Comparison of ENCODE assay signal across 22 cellular contexts in the genomic region with DNA sequence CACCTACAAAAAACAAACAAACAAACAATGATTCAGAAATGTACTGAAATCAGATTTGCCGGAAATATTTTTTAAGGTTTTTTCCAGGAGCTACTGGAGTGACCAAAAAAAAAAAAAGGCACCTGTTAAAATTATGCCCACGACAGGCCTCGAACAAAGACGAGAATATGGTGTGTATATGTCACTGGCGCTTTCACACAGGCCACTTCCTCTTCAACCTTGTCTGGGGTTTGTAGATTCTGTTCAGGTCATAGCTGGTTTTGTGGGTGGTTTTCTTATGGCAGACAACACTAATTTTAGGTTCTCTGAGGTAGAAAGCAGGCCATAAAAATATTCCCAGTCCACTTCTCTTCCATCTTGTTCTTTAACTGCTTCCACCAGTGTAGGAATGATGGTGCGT. TPM values are rescaled to one million over a fixed set of nuclear protein-coding genes. Genes with fewer than 3 reads are reported as not detected.
DNase-seq lines count a peak whose midpoint lies in the region; ATAC-seq and TF ChIP-seq lines count a peak whose summit lies in the region.
"Had no signal": no experiment of that assay in that cellular context is flagged by ENCODE, and none has a peak within 500 bp of the region (broad histone marks: within the 10 kb centered on the region; RNA-seq: fewer than 3 reads in every experiment).

No MANE protein-coding gene starts in this region.

- CTCF ChIA-PET in activated CD8-positive, alpha-beta T cell treated with anti-CD3 and anti-CD28 coated beads for 36 hours (lab: Charles Lee) = interaction anchor here (0.9 to 5.0 kb wide), 6 partner anchors 8 to 187 kb away, joined by 3 to 33 read pairs (median 3); a partner anchor contains a TSS

- no peak for TF ChIP-seq POLR2A in esophagus muscularis mucosa (IDR thresholded peaks at IDR 0.05; ENCODE audit: low read depth)

- POLR2A ChIA-PET in activated CD8-positive, alpha-beta T cell treated with anti-CD3 and anti-CD28 coated beads for 36 hours (lab: Charles Lee) = interaction anchor here (0.7 to 1.7 kb wide), 3 partner anchors 8 to 571 kb away, joined by 3 read pairs; a partner anchor contains a TSS

- no peak for ATAC-seq in activated naive CD4-positive, alpha-beta T cell treated with anti-CD3 and anti-CD28 coated beads, Interleukin-2, amount 50 U/mL, for 72 hours
- peak; percentile 34 for ATAC-seq in activated CD8-positive, alpha-beta T cell treated with anti-CD3 and anti-CD28 coated beads for 36 hours
- ATAC-seq in natural killer cell = peak; percentile 58 to 72 (median 72)
- ATAC-seq: PC-3 had no signal

- H3K4me1 ChIP-seq in esophagus muscularis mucosa = peaks cover 2 to 18% (median 11%) of the 10 kb centered on the region in 4 donors

- H3K9me3 ChIP-seq in esophagus muscularis mucosa = no peaks in the 10 kb centered on the region
- H3K9me3 ChIP-seq: SK-N-SH had no signal

- peaks cover 16 to 64% (median 39%) of the 10 kb centered on the region in 4 donors for H3K36me3 ChIP-seq in esophagus muscularis mucosa

- no peaks in the 10 kb centered on the region for H3K9me3 Mint-ChIP-seq in activated naive CD4-positive, alpha-beta T cell treated with anti-CD3 and anti-CD28 coated beads, Interleukin-2, amount 50 U/mL, for 72 hours
- H3K9me3 Mint-ChIP-seq in activated CD8-positive, alpha-beta T cell treated with anti-CD3 and anti-CD28 coated beads for 36 hours = no peaks in the 10 kb centered on the region
- H3K9me3 Mint-ChIP-seq in natural killer cell = no peaks in the 10 kb centered on the region

- 91% methylated on average over 6 of the region's 6 CpGs for whole genome bisulfite sequencing in esophagus muscularis mucosa

- H3K36me3 Mint-ChIP-seq in activated naive CD4-positive, alpha-beta T cell treated with anti-CD3 and anti-CD28 coated beads, Interleukin-2, amount 50 U/mL, for 72 hours = peaks cover 5 to 19% of the 10 kb centered on the region in 2 donors
- peaks cover 27% of the 10 kb centered on the region for H3K36me3 Mint-ChIP-seq in activated CD8-positive, alpha-beta T cell treated with anti-CD3 and anti-CD28 coated beads for 36 hours (ENCODE audit: low read depth)
- no peaks in the 10 kb centered on the region for H3K36me3 Mint-ChIP-seq in natural killer cell

- no peak overlapping the region for H3K4me3 Mint-ChIP-seq in activated CD8-positive, alpha-beta T cell treated with anti-CD3 and anti-CD28 coated beads for 36 hours
- H3K4me3 Mint-ChIP-seq in natural killer cell = no peak overlapping the region

- intact Hi-C loops in activated CD8-positive, alpha-beta T cell treated with anti-CD3 and anti-CD28 coated beads for 36 hours (cut with micrococcal nuclease) = no loop called here
- intact Hi-C loops in natural killer cell (cut with micrococcal nuclease) (no loop called here), esophagus muscularis mucosa (cut with DNase I) (no loop called here)

- no peaks in the 10 kb centered on the region for H3K27me3 ChIP-seq in esophagus muscularis mucosa

- no peak overlapping the region for H3K4me3 ChIP-seq in esophagus muscularis mucosa

- peak overlapping the region; percentile 71 to 83 for H3K27ac Mint-ChIP-seq in activated naive CD4-positive, alpha-beta T cell treated with anti-CD3 and anti-CD28 coated beads, Interleukin-2, amount 50 U/mL, for 72 hours
- no peak overlapping the region for H3K27ac Mint-ChIP-seq in activated CD8-positive, alpha-beta T cell treated with anti-CD3 and anti-CD28 coated beads for 36 hours
- H3K27ac Mint-ChIP-seq in natural killer cell = peak overlapping the region; percentile 56 to 81

- no peak for TF ChIP-seq CTCF in activated CD8-positive, alpha-beta T cell treated with anti-CD3 and anti-CD28 coated beads for 36 hours (IDR thresholded peaks at IDR 0.05)
- TF ChIP-seq CTCF in natural killer cell (IDR thresholded peaks at IDR 0.05) (no peak), esophagus muscularis mucosa (IDR thresholded peaks at IDR 0.05) (no peak)

- no peak for DNase-seq in activated naive CD4-positive, alpha-beta T cell treated with anti-CD3 and anti-CD28 coated beads, Interleukin-2, amount 50 U/mL, for 72 hours (ENCODE audit: low spot score in 2 of 2)
- DNase-seq in activated naive CD4-positive, alpha-beta T cell (lab: John Stamatoyannopoulos, UW) = no peak
- DNase-seq in activated CD8-positive, alpha-beta T cell treated with anti-CD3 and anti-CD28 coated beads for 36 hours = no peak
- DNase-seq in natural killer cell (no peak), NCI-H2171 treated with DMSO at 0.1 percent for 48 hours (lab: John Stamatoyannopoulos, UW) (no peak), esophagus muscularis mucosa (ENCODE audit: extremely low spot score) (no peak), NCI-H1436 treated with DMSO at 0.1 percent for 48 hours (lab: John Stamatoyannopoulos, UW) (no peak)
- DNase-seq: Calu3; DMS153; DND-41; KBM-7; NCI-H1092; NCI-H1417 treated with DMSO at 0.1 percent for 48 hours; NCI-H187; NCI-H2081 treated with DMSO at 0.1 percent for 48 hours; NCI-H2171; NCI-H446; NCI-H524 treated with DMSO at 0.1 percent for 48 hours; NCI-H774; NK-92 treated with Interleukin-12 subunit alpha and Interleukin-12 subunit beta, amount 100 ng/mL, for 24 hours; PC-3; SK-N-SH had no signal

- peaks cover 28% of the 10 kb centered on the region for H3K4me1 Mint-ChIP-seq in activated CD8-positive, alpha-beta T cell treated with anti-CD3 and anti-CD28 coated beads for 36 hours (ENCODE audit: low read depth)
- peaks cover 12 to 27% of the 10 kb centered on the region in 2 donors for H3K4me1 Mint-ChIP-seq in natural killer cell

- no peak for TF ChIP-seq EP300 in esophagus muscularis mucosa (IDR thresholded peaks at IDR 0.05)

- H3K27me3 Mint-ChIP-seq in activated CD8-positive, alpha-beta T cell treated with anti-CD3 and anti-CD28 coated beads for 36 hours = no peaks in the 10 kb centered on the region
- H3K27me3 Mint-ChIP-seq in natural killer cell (ENCODE audit: low read depth in 2 of 2) = no peaks in the 10 kb centered on the region

- no peak overlapping the region for H3K27ac ChIP-seq in esophagus muscularis mucosa (replicated peaks in 1 of 4)

RNA-seq across cellular contexts. Expression of a gene that starts 7.0 kb away (rescaled TPM):
- total RNA-seq in activated naive CD4-positive, alpha-beta T cell treated with anti-CD3 and anti-CD28 coated beads, Interleukin-2, amount 50 U/mL, for 72 hours = 10 to 100 TPM; 42.9 to 83.9 TPM
- 10 to 100 TPM; 61.4 to 63.4 TPM for total RNA-seq in activated CD8-positive, alpha-beta T cell treated with anti-CD3 and anti-CD28 coated beads for 36 hours
- total RNA-seq in natural killer cell (10 to 100 TPM; 12.6 to 14.6 (median 13.3) TPM), esophagus muscularis mucosa (10 to 100 TPM; 38.5 to 52.5 (median 48.6) TPM)

RNA-seq across cellular contexts. Expression of a gene that starts 13.6 kb away (rescaled TPM):
- 10 to 100 TPM; 14.1 to 20.9 TPM for total RNA-seq in activated naive CD4-positive, alpha-beta T cell treated with anti-CD3 and anti-CD28 coated beads, Interleukin-2, amount 50 U/mL, for 72 hours
- 10 to 100 TPM; 13.3 to 14.2 TPM for total RNA-seq in activated CD8-positive, alpha-beta T cell treated with anti-CD3 and anti-CD28 coated beads for 36 hours
- total RNA-seq in natural killer cell (10 to 100 TPM; 27.5 to 30.4 (median 29.8) TPM), esophagus muscularis mucosa (10 to 100 TPM; 16.5 to 25.9 (median 21.7) TPM)

RNA-seq across cellular contexts. Expression of a gene that starts 13.8 kb away (rescaled TPM):
- total RNA-seq in activated naive CD4-positive, alpha-beta T cell treated with anti-CD3 and anti-CD28 coated beads, Interleukin-2, amount 50 U/mL, for 72 hours = 10 to 100 TPM; 15.3 to 19.5 TPM
- total RNA-seq in activated CD8-positive, alpha-beta T cell treated with anti-CD3 and anti-CD28 coated beads for 36 hours = 10 to 100 TPM; 28.0 to 30.9 TPM
- total RNA-seq in natural killer cell (10 to 100 TPM; 17.7 to 22.8 (median 18.0) TPM), esophagus muscularis mucosa (10 to 100 TPM in 1 of 4 donors, 1 to 10 TPM in 3; 4.8 to 11.2 (median 7.8) TPM)

RNA-seq across cellular contexts. Expression of a gene that starts 40.0 kb away (rescaled TPM):
- total RNA-seq in activated naive CD4-positive, alpha-beta T cell treated with anti-CD3 and anti-CD28 coated beads, Interleukin-2, amount 50 U/mL, for 72 hours = 10 to 100 TPM in 1 of 2 donors, 1 to 10 TPM in 1; 5.8 to 11.4 TPM
- 1 to 10 TPM; 5.4 to 5.6 TPM for total RNA-seq in activated CD8-positive, alpha-beta T cell treated with anti-CD3 and anti-CD28 coated beads for 36 hours
- total RNA-seq in natural killer cell (10 to 100 TPM; 13.8 to 21.3 (median 15.7) TPM), esophagus muscularis mucosa (10 to 100 TPM in 1 of 4 donors, 1 to 10 TPM in 3; 6.5 to 10.1 (median 8.2) TPM)

Comparison
In these comparisons a context has a peak if more than half of its experiments do, and no peak if none do; other contexts are left out.
1. ATAC-seq: peak in activated CD8-positive, alpha-beta T cell treated with anti-CD3 and anti-CD28 coated beads for 36 hours (single experiment) and natural killer cell (3 of 3); none in activated naive CD4-positive, alpha-beta T cell treated with anti-CD3 and anti-CD28 coated beads, Interleukin-2, amount 50 U/mL, for 72 hours (0 of 2).